In the genomic region with DNA sequence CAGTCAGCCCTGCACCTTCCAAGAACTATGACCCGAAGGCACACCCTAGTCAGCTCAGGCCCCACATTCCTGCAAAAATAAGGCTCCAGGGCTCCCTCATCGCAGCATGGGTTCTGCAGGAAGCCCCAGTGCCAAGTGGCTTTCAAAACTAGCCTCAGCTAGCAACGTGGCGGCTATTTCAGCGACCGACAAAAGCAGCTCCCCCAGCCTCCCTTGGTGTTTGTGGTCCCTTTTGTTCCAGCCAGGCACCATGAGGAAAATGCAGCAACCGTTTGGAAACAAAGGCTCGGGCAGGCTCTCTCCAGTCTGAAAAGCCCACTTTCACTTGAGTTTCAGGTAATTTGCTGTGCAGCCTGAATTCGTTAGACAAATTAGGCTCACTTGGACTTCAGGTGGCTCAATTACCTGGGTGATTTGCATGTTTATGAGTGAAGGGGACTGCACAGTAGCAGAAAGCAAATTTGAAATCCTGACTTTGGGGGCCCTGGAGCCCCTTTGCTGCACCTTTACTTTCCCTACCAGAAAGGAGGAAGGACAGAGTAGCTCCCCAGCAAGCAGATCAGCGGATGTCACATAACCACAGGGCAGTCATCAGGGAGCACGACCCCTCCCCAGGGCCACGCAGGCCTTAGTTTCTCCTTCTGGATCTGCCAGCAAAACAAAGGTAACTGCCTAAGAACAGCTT, we compare ENCODE assay signal across 25 cellular contexts.
A peak's percentile ranks its signal among the peaks of the same experiment; 100 is the strongest.
DNase-seq lines count a peak whose midpoint lies in the region; ATAC-seq and TF ChIP-seq lines count a peak whose summit lies in the region.
"Had no signal": no experiment of that assay in that cellular context is flagged by ENCODE, and none has a peak within 500 bp of the region (broad histone marks: within the 10 kb centered on the region; RNA-seq: fewer than 3 reads in every experiment).

No MANE protein-coding gene starts in this region.

- H3K4me1 Mint-ChIP-seq in activated T-cell treated with anti-CD3 and anti-CD28 coated beads, Interleukin-2, amount 50 U/mL, for 4 hours (ENCODE audit: low read depth) = peaks cover 3% of the 10 kb centered on the region
- H3K4me1 Mint-ChIP-seq: CD8-positive, alpha-beta memory T cell had no signal

- H3K27ac ChIP-seq in HUES64 (ENCODE audit: low read depth, low read length) (0 out of 2 replicates have a peak overlapping the region, but pooled peaks have one; percentile 1), WERI-Rb-1 (peak overlapping the region; percentile 17; the same call in 1 of the 2 replicates), neural cell (ENCODE audit: low read length) (no peak overlapping the region), suprapubic skin (no peak overlapping the region)
- H3K27ac ChIP-seq: ascending aorta, foreskin keratinocyte, neutrophil, SJSA1 had no signal

- H3K9me2 ChIP-seq in neural cell (ENCODE audit: insufficient read depth, low read length) = no peaks in the 10 kb centered on the region

- no peaks in the 10 kb centered on the region for H3K36me3 ChIP-seq in HUES64 (ENCODE audit: insufficient read depth, low read length)
- no peaks in the 10 kb centered on the region for H3K36me3 ChIP-seq in WERI-Rb-1
- no peaks in the 10 kb centered on the region for H3K36me3 ChIP-seq in neural cell (ENCODE audit: insufficient read depth, low read length)
- H3K36me3 ChIP-seq in suprapubic skin = no peaks in the 10 kb centered on the region
- H3K36me3 ChIP-seq: ascending aorta, neutrophil, SJSA1 had no signal

- peak; percentile 70 for DNase-seq in ELF-1 (ENCODE audit: low read depth, low spot score)
- no peak for DNase-seq in WERI-Rb-1
- no peak for DNase-seq in suprapubic skin (ENCODE audit: low spot score in 2 of 2)
- no peak for DNase-seq in NCI-H2171 (lab: John Stamatoyannopoulos, UW)
- no peak for DNase-seq in activated T-cell treated with anti-CD3 and anti-CD28 coated beads, Interleukin-2, amount 50 U/mL, for 4 hours
- DNase-seq: activated CD8-positive, alpha-beta memory T cell treated with anti-CD3 and anti-CD28 coated beads for 24 hours; activated T-cell treated with anti-CD3 and anti-CD28 coated beads, Interleukin-2, amount 50 U/mL, for 24 hours; CD8-positive, alpha-beta memory T cell; cerebellar nuclear complex; DMS79; foreskin keratinocyte; MV-4-11; NCI-H2081; small intestine; stimulated activated CD4-positive, alpha-beta T cell treated with anti-CD3 and anti-CD28 coated beads, Interleukin-2, amount 100 ng/mL, for 48 hours; stimulated activated naive CD4-positive, alpha-beta T cell had no signal

- peak overlapping the region; percentile 40 for H2AFZ ChIP-seq in neural cell (ENCODE audit: low read depth, low read length)

- no peak for TF ChIP-seq POLR2A in suprapubic skin (IDR thresholded peaks at IDR 0.05)

- no peak overlapping the region for H3K4me2 ChIP-seq in neural cell (ENCODE audit: low read length)

- no peak for TF ChIP-seq EP300 in neural cell (conservative IDR thresholded peaks at IDR 0.05; ENCODE audit: poor library complexity, severe bottlenecking)
- TF ChIP-seq EP300 in suprapubic skin (IDR thresholded peaks at IDR 0.05) = no peak

- H3K9ac ChIP-seq in HUES64 (ENCODE audit: low read depth, low read length) = peak overlapping the region; percentile 16; the same call in 1 of the 2 replicates
- H3K9ac ChIP-seq in neural cell (ENCODE audit: low read length) = peak overlapping the region; percentile 27

- H3K36me3 Mint-ChIP-seq in activated T-cell treated with anti-CD3 and anti-CD28 coated beads, Interleukin-2, amount 50 U/mL, for 4 hours (ENCODE audit: insufficient read depth) = no peaks in the 10 kb centered on the region
- H3K36me3 Mint-ChIP-seq: activated naive CD4-positive, alpha-beta T cell treated with anti-CD3 and anti-CD28 coated beads, Interleukin-2, amount 50 U/mL, for 24 hours; CD8-positive, alpha-beta memory T cell had no signal

- H3K79me2 ChIP-seq in neural cell (replicated peaks; ENCODE audit: insufficient read depth, low read length) = no peaks in the 10 kb centered on the region

- H3K27me3 ChIP-seq in HUES64 (ENCODE audit: insufficient read depth, low read length) (no peaks in the 10 kb centered on the region; the same call in 1 of the 2 replicates), WERI-Rb-1 (ENCODE audit: insufficient read depth, low read depth, severe bottlenecking) (no peaks in the 10 kb centered on the region), neural cell (ENCODE audit: insufficient read depth, low read depth, low read length) (no peaks in the 10 kb centered on the region), suprapubic skin (peaks cover 76% of the 10 kb centered on the region)
- H3K27me3 ChIP-seq: ascending aorta, foreskin keratinocyte had no signal

- TF ChIP-seq RAD21 in neural cell (conservative IDR thresholded peaks at IDR 0.05) = no peak

- H3K9me3 Mint-ChIP-seq in activated T-cell treated with anti-CD3 and anti-CD28 coated beads, Interleukin-2, amount 50 U/mL, for 4 hours = no peaks in the 10 kb centered on the region
- H3K9me3 Mint-ChIP-seq: activated naive CD4-positive, alpha-beta T cell treated with anti-CD3 and anti-CD28 coated beads, Interleukin-2, amount 50 U/mL, for 24 hours; activated T-cell treated with anti-CD3 and anti-CD28 coated beads, Interleukin-2, amount 50 U/mL, for 24 hours; CD8-positive, alpha-beta memory T cell had no signal

- TF ChIP-seq CTCF in WERI-Rb-1 (IDR thresholded peaks at IDR 0.05; ENCODE audit: low read depth, low read length) (no peak), neural cell (IDR thresholded peaks at IDR 0.05; ENCODE audit: poor library complexity, severe bottlenecking) (no peak), suprapubic skin (IDR thresholded peaks at IDR 0.05) (no peak)

- H3K9me3 ChIP-seq in HUES64 (ENCODE audit: insufficient read depth, low read depth, low read length) (no peaks in the 10 kb centered on the region), WERI-Rb-1 (ENCODE audit: severe bottlenecking) (no peaks in the 10 kb centered on the region), neural cell (ENCODE audit: low read length) (no peaks in the 10 kb centered on the region), suprapubic skin (no peaks in the 10 kb centered on the region)
- H3K9me3 ChIP-seq: ascending aorta, neutrophil, SJSA1 had no signal

- H3K4me3 Mint-ChIP-seq in activated T-cell treated with anti-CD3 and anti-CD28 coated beads, Interleukin-2, amount 50 U/mL, for 4 hours = no peak overlapping the region
- H3K4me3 Mint-ChIP-seq: activated CD4-positive, alpha-beta T cell treated with anti-CD3 and anti-CD28 coated beads for 36 hours; activated naive CD4-positive, alpha-beta T cell treated with anti-CD3 and anti-CD28 coated beads, Interleukin-2, amount 50 U/mL, for 24 hours; activated T-cell treated with anti-CD3 and anti-CD28 coated beads, Interleukin-2, amount 50 U/mL, for 24 hours; CD8-positive, alpha-beta memory T cell had no signal

- H3K27me3 Mint-ChIP-seq in activated T-cell treated with anti-CD3 and anti-CD28 coated beads, Interleukin-2, amount 50 U/mL, for 4 hours (ENCODE audit: low read depth) = peaks cover 6% of the 10 kb centered on the region
- H3K27me3 Mint-ChIP-seq: activated CD4-positive, alpha-beta T cell treated with anti-CD3 and anti-CD28 coated beads for 36 hours; activated naive CD4-positive, alpha-beta T cell treated with anti-CD3 and anti-CD28 coated beads, Interleukin-2, amount 50 U/mL, for 24 hours had no signal

- WGBS in HUES64 = 41% methylated on average over 12 of the region's 12 CpGs
- 62% methylated on average over 12 of the region's 12 CpGs for WGBS in suprapubic skin

- H3K4me1 ChIP-seq in HUES64 (ENCODE audit: insufficient read depth, low read length) = peaks cover 23% of the 10 kb centered on the region
- H3K4me1 ChIP-seq in suprapubic skin = peaks cover 13% of the 10 kb centered on the region
- H3K4me1 ChIP-seq: ascending aorta, foreskin keratinocyte, SJSA1 had no signal

- H4K20me1 ChIP-seq in neural cell (ENCODE audit: insufficient read depth) = no peaks in the 10 kb centered on the region

- no peak overlapping the region for H3K4me3 ChIP-seq in HUES64 (ENCODE audit: low read length)
- no peak overlapping the region for H3K4me3 ChIP-seq in WERI-Rb-1 (ENCODE audit: low read depth, low read length)
- peak overlapping the region; percentile 15 for H3K4me3 ChIP-seq in neural cell (ENCODE audit: low read length)
- H3K4me3 ChIP-seq in suprapubic skin = no peak overlapping the region
- H3K4me3 ChIP-seq: ascending aorta, GM12878, SJSA1 had no signal

- no peak for ATAC-seq in activated T-cell treated with anti-CD3 and anti-CD28 coated beads, Interleukin-2, amount 50 U/mL, for 4 hours
- ATAC-seq: activated CD4-positive, alpha-beta T cell treated with anti-CD3 and anti-CD28 coated beads for 36 hours; GM12878; Panc1 had no signal

- H3F3A ChIP-seq in neural cell (ENCODE audit: insufficient read depth, low read length, poor library complexity, severe bottlenecking) = peaks cover 3% of the 10 kb centered on the region

TF ChIP-seq in neural cell, 6 proteins besides CTCF, POLR2A, EP300 and RAD21 (continues in another document):
- TF ChIP-seq MXI1 (conservative IDR thresholded peaks at IDR 0.05; ENCODE audit: poor library complexity, severe bottlenecking) = no peak
- no peak for TF ChIP-seq EZH2 (IDR thresholded peaks at IDR 0.05; ENCODE audit: borderline replicate concordance, insufficient read depth, low read length, poor library complexity, severe bottlenecking)
- TF ChIP-seq, protein P1, sequence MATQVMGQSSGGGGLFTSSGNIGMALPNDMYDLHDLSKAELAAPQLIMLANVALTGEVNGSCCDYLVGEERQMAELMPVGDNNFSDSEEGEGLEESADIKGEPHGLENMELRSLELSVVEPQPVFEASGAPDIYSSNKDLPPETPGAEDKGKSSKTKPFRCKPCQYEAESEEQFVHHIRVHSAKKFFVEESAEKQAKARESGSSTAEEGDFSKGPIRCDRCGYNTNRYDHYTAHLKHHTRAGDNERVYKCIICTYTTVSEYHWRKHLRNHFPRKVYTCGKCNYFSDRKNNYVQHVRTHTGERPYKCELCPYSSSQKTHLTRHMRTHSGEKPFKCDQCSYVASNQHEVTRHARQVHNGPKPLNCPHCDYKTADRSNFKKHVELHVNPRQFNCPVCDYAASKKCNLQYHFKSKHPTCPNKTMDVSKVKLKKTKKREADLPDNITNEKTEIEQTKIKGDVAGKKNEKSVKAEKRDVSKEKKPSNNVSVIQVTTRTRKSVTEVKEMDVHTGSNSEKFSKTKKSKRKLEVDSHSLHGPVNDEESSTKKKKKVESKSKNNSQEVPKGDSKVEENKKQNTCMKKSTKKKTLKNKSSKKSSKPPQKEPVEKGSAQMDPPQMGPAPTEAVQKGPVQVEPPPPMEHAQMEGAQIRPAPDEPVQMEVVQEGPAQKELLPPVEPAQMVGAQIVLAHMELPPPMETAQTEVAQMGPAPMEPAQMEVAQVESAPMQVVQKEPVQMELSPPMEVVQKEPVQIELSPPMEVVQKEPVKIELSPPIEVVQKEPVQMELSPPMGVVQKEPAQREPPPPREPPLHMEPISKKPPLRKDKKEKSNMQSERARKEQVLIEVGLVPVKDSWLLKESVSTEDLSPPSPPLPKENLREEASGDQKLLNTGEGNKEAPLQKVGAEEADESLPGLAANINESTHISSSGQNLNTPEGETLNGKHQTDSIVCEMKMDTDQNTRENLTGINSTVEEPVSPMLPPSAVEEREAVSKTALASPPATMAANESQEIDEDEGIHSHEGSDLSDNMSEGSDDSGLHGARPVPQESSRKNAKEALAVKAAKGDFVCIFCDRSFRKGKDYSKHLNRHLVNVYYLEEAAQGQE (IDR thresholded peaks at IDR 0.05; ENCODE audit: borderline replicate concordance) = no peak
- no peak for TF ChIP-seq SMC3 (conservative IDR thresholded peaks at IDR 0.05; ENCODE audit: poor library complexity)
- TF ChIP-seq POLR2AphosphoS5 (IDR thresholded peaks at IDR 0.05) = no peak

Comparison
In these comparisons a context has a peak if more than half of its experiments do, and no peak if none do; other contexts are left out.
1. H3K27ac ChIP-seq: peak in HUES64 (single experiment) and WERI-Rb-1 (single experiment); none in neural cell (single experiment) and suprapubic skin (single experiment).